21 cellular contexts compared by ENCODE assay signal in genomic region chr7:1301812-1302310, GRCh38.
"Had no signal": no experiment of that assay in that cellular context is flagged by ENCODE, and none has a peak within 500 bp of the region (broad histone marks: within the 10 kb centered on the region; RNA-seq: fewer than 3 reads in every experiment).

No MANE protein-coding gene starts in this region.

- H3K27ac ChIP-seq: epithelial cell of prostate, esophagus muscularis mucosa, gastrocnemius medialis, neural progenitor cell, parathyroid adenoma, prostate gland, spleen, stomach, thoracic aorta, transverse colon had no signal

- H3K9ac ChIP-seq: neural progenitor cell, parathyroid adenoma had no signal

- H2AFZ ChIP-seq: neural progenitor cell, parathyroid adenoma had no signal

- ATAC-seq: effector memory CD8-positive, alpha-beta T cell; gastrocnemius medialis; naive thymus-derived CD4-positive, alpha-beta T cell; sciatic nerve; stimulated activated naive B cell treated with anti-CD40 and anti-IgM and Interleukin-4, amounts not matched to agents 10 μg/mL and 1 μg/mL and 100 μg/mL, for 72 hours had no signal

- H3K9me3 ChIP-seq: esophagus muscularis mucosa, gastrocnemius medialis, prostate gland, spleen, stomach, thoracic aorta, transverse colon had no signal

- H3K4me3 ChIP-seq: esophagus muscularis mucosa, gastrocnemius medialis, neural progenitor cell, prostate gland, spleen, stomach, thoracic aorta, transverse colon had no signal

- H3K79me2 ChIP-seq: parathyroid adenoma had no signal

- H3K36me3 Mint-ChIP-seq: naive thymus-derived CD4-positive, alpha-beta T cell; neural progenitor cell; stimulated activated naive B cell treated with anti-CD40 and anti-IgM and Interleukin-4, amounts not matched to agents 10 μg/mL and 1 μg/mL and 100 μg/mL, for 72 hours had no signal

- H3K9me3 Mint-ChIP-seq: effector memory CD8-positive, alpha-beta T cell had no signal

- H3K4me2 ChIP-seq: neural progenitor cell had no signal

- DNase-seq: caudate nucleus; effector memory CD8-positive, alpha-beta T cell; gastrocnemius medialis; islet precursor cell; naive thymus-derived CD4-positive, alpha-beta T cell; retina; spleen; stimulated activated CD4-positive, alpha-beta T cell treated with anti-CD3 and anti-CD28 coated beads, Interleukin-15, amount 100 ng/mL, for 24 hours; stimulated activated CD4-positive, alpha-beta T cell treated with anti-CD3 and anti-CD28 coated beads, Interleukin-1b, Interleukin-23, amount 100 ng/mL, for 48 hours; stimulated activated CD4-positive, alpha-beta T cell treated with anti-CD3 and anti-CD28 coated beads, Interleukin-4, amount 100 ng/mL, for 24 hours; stimulated activated naive B cell treated with anti-CD40 and anti-IgM and Interleukin-4, amounts not matched to agents 10 μg/mL and 1 μg/mL and 100 μg/mL, for 72 hours; stomach; substantia nigra; transverse colon had no signal

- H3K4me1 ChIP-seq: gastrocnemius medialis, parathyroid adenoma, spleen, stomach had no signal

- H3K27me3 ChIP-seq: neural progenitor cell had no signal

- H3K27ac Mint-ChIP-seq: effector memory CD8-positive, alpha-beta T cell; naive thymus-derived CD4-positive, alpha-beta T cell; neural progenitor cell; stimulated activated naive B cell treated with anti-CD40 and anti-IgM and Interleukin-4, amounts not matched to agents 10 μg/mL and 1 μg/mL and 100 μg/mL, for 72 hours had no signal

- H3K36me3 ChIP-seq: esophagus muscularis mucosa, gastrocnemius medialis, neural progenitor cell, prostate gland, spleen, stomach, thoracic aorta, transverse colon had no signal

- H3K4me1 Mint-ChIP-seq: naive thymus-derived CD4-positive, alpha-beta T cell had no signal

- H3K4me3 Mint-ChIP-seq: effector memory CD8-positive, alpha-beta T cell; neural progenitor cell; stimulated activated naive B cell treated with anti-CD40 and anti-IgM and Interleukin-4, amounts not matched to agents 10 μg/mL and 1 μg/mL and 100 μg/mL, for 72 hours had no signal
